In the genomic region with DNA sequence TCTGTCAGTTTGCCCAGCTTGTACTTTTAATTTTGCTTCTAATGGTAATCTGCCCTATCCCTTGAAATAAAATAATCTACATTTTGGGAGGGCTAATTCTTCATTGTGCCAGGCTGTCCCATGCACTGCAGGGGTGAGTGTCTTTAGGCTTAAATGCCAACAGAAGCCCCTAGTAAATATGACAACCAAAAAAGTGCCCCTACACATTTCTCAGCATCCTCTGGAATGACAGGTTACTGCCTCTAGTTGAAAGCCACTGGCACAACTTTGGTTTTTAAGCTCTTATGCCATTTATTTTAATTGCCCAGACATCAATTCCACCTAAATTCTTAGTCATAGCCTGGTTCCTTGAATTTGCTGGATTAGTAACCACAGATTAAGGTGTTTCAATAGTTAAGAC, we compare ENCODE assay signal across 2 cellular contexts.
TF ChIP-seq lines count a peak whose summit lies in the region.

No MANE protein-coding gene starts in this region.

TF ChIP-seq in SK-N-SH, 30 proteins besides CTCF, POLR2A, EP300 and RAD21:
- TF ChIP-seq, protein P1, sequence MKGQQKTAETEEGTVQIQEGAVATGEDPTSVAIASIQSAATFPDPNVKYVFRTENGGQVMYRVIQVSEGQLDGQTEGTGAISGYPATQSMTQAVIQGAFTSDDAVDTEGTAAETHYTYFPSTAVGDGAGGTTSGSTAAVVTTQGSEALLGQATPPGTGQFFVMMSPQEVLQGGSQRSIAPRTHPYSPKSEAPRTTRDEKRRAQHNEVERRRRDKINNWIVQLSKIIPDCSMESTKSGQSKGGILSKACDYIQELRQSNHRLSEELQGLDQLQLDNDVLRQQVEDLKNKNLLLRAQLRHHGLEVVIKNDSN (IDR thresholded peaks at IDR 0.05; ENCODE audit: borderline replicate concordance, low read depth) = no peak
- TF ChIP-seq TCF12 (IDR thresholded peaks at IDR 0.05) = no peak
- TF ChIP-seq RCOR1 (IDR thresholded peaks at IDR 0.05; ENCODE audit: low read length) = no peak
- no peak for TF ChIP-seq GABPA (IDR thresholded peaks at IDR 0.05; ENCODE audit: low read depth)
- no peak for TF ChIP-seq FOXJ3 (CRISPR knock-in tag; IDR thresholded peaks at IDR 0.05)
- no peak for TF ChIP-seq SMC3 (IDR thresholded peaks at IDR 0.05; ENCODE audit: low read depth, low read length)
- TF ChIP-seq, protein P2, sequence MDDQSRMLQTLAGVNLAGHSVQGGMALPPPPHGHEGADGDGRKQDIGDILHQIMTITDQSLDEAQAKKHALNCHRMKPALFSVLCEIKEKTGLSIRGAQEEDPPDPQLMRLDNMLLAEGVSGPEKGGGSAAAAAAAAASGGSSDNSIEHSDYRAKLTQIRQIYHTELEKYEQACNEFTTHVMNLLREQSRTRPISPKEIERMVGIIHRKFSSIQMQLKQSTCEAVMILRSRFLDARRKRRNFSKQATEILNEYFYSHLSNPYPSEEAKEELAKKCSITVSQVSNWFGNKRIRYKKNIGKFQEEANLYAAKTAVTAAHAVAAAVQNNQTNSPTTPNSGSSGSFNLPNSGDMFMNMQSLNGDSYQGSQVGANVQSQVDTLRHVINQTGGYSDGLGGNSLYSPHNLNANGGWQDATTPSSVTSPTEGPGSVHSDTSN (IDR thresholded peaks at IDR 0.05) = no peak
- TF ChIP-seq POLR2AphosphoS5 (IDR thresholded peaks at IDR 0.05; ENCODE audit: low read depth, low read length) = no peak
- TF ChIP-seq, protein P3, sequence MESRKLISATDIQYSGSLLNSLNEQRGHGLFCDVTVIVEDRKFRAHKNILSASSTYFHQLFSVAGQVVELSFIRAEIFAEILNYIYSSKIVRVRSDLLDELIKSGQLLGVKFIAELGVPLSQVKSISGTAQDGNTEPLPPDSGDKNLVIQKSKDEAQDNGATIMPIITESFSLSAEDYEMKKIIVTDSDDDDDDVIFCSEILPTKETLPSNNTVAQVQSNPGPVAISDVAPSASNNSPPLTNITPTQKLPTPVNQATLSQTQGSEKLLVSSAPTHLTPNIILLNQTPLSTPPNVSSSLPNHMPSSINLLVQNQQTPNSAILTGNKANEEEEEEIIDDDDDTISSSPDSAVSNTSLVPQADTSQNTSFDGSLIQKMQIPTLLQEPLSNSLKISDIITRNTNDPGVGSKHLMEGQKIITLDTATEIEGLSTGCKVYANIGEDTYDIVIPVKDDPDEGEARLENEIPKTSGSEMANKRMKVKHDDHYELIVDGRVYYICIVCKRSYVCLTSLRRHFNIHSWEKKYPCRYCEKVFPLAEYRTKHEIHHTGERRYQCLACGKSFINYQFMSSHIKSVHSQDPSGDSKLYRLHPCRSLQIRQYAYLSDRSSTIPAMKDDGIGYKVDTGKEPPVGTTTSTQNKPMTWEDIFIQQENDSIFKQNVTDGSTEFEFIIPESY (IDR thresholded peaks at IDR 0.05; ENCODE audit: borderline replicate concordance, low read depth) = no peak
- TF ChIP-seq, protein P4, sequence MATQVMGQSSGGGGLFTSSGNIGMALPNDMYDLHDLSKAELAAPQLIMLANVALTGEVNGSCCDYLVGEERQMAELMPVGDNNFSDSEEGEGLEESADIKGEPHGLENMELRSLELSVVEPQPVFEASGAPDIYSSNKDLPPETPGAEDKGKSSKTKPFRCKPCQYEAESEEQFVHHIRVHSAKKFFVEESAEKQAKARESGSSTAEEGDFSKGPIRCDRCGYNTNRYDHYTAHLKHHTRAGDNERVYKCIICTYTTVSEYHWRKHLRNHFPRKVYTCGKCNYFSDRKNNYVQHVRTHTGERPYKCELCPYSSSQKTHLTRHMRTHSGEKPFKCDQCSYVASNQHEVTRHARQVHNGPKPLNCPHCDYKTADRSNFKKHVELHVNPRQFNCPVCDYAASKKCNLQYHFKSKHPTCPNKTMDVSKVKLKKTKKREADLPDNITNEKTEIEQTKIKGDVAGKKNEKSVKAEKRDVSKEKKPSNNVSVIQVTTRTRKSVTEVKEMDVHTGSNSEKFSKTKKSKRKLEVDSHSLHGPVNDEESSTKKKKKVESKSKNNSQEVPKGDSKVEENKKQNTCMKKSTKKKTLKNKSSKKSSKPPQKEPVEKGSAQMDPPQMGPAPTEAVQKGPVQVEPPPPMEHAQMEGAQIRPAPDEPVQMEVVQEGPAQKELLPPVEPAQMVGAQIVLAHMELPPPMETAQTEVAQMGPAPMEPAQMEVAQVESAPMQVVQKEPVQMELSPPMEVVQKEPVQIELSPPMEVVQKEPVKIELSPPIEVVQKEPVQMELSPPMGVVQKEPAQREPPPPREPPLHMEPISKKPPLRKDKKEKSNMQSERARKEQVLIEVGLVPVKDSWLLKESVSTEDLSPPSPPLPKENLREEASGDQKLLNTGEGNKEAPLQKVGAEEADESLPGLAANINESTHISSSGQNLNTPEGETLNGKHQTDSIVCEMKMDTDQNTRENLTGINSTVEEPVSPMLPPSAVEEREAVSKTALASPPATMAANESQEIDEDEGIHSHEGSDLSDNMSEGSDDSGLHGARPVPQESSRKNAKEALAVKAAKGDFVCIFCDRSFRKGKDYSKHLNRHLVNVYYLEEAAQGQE (IDR thresholded peaks at IDR 0.05; ENCODE audit: low read depth, low read length) = no peak

TF ChIP-seq in SK-N-SH treated with all-trans-retinoic acid at 6 μM for 48 hours, 23 proteins besides CTCF, POLR2A, EP300 and RAD21:
- TF ChIP-seq GLIS3 (CRISPR knock-in tag; IDR thresholded peaks at IDR 0.05) (no peak), ZNF8 (CRISPR knock-in tag; IDR thresholded peaks at IDR 0.05) (no peak), TOX (CRISPR knock-in tag; IDR thresholded peaks at IDR 0.05; ENCODE audit: borderline replicate concordance) (no peak), SNAI2 (CRISPR knock-in tag; IDR thresholded peaks at IDR 0.05) (no peak), PPARA (CRISPR knock-in tag; IDR thresholded peaks at IDR 0.05; ENCODE audit: borderline replicate concordance) (no peak), ZFP30 (CRISPR knock-in tag; IDR thresholded peaks at IDR 0.05) (no peak), ZNF70 (CRISPR knock-in tag; IDR thresholded peaks at IDR 0.05) (no peak), ZFP3 (CRISPR knock-in tag; IDR thresholded peaks at IDR 0.05) (no peak), CSDC2 (CRISPR knock-in tag; IDR thresholded peaks at IDR 0.05) (no peak), ARNTL (CRISPR knock-in tag; IDR thresholded peaks at IDR 0.05; ENCODE audit: borderline replicate concordance, low read depth) (no peak)
- TF ChIP-seq, protein P5, sequence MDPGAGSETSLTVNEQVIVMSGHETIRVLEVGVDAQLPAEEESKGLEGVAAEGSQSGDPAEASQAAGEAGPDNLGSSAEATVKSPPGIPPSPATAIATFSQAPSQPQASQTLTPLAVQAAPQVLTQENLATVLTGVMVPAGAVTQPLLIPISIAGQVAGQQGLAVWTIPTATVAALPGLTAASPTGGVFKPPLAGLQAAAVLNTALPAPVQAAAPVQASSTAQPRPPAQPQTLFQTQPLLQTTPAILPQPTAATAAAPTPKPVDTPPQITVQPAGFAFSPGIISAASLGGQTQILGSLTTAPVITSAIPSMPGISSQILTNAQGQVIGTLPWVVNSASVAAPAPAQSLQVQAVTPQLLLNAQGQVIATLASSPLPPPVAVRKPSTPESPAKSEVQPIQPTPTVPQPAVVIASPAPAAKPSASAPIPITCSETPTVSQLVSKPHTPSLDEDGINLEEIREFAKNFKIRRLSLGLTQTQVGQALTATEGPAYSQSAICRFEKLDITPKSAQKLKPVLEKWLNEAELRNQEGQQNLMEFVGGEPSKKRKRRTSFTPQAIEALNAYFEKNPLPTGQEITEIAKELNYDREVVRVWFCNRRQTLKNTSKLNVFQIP (CRISPR knock-in tag; IDR thresholded peaks at IDR 0.05; ENCODE audit: borderline replicate concordance, low read depth) = no peak
- TF ChIP-seq, protein P6, sequence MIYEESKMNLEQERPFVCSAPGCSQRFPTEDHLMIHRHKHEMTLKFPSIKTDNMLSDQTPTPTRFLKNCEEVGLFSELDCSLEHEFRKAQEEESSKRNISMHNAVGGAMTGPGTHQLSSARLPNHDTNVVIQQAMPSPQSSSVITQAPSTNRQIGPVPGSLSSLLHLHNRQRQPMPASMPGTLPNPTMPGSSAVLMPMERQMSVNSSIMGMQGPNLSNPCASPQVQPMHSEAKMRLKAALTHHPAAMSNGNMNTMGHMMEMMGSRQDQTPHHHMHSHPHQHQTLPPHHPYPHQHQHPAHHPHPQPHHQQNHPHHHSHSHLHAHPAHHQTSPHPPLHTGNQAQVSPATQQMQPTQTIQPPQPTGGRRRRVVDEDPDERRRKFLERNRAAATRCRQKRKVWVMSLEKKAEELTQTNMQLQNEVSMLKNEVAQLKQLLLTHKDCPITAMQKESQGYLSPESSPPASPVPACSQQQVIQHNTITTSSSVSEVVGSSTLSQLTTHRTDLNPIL (CRISPR knock-in tag; IDR thresholded peaks at IDR 0.05; ENCODE audit: low read depth) = no peak
